In genomic region chr12:57182918-57183575, GRCh38 we compare ENCODE assay signal across 8 cellular contexts. TPM values are rescaled to one million over a fixed set of nuclear protein-coding genes. Genes with fewer than 3 reads are reported as not detected.
DNase-seq lines count a peak whose midpoint lies in the region; ATAC-seq and TF ChIP-seq lines count a peak whose summit lies in the region.

No MANE protein-coding gene starts in this region.

- H3K27ac ChIP-seq in CD4-positive, alpha-beta T cell (ENCODE audit: low read depth, low read length), result no peak overlapping the region
- H3K27ac ChIP-seq in endodermal cell (ENCODE audit: low read depth, low read length), result no peak overlapping the region

- no peaks in the 10 kb centered on the region for H3K4me1 Mint-ChIP-seq in CD4-positive, alpha-beta T cell (ENCODE audit: low read depth)
- peaks cover 3% of the 10 kb centered on the region for H3K4me1 Mint-ChIP-seq in endodermal cell
- peaks cover 8% of the 10 kb centered on the region for H3K4me1 Mint-ChIP-seq in stimulated activated effector memory CD8-positive, alpha-beta T cell treated with anti-CD3 and anti-CD28 coated beads, Interleukin-12 subunit alpha, Interleukin-12 subunit beta, amount 100 ng/mL, for 72 hours

- no peaks in the 10 kb centered on the region for H3K4me1 ChIP-seq in endodermal cell (ENCODE audit: control insufficient read depth, insufficient read depth, low read length)

- ATAC-seq in CD4-positive, alpha-beta T cell (ENCODE audit: poor library complexity), result peak; percentile 100
- ATAC-seq in GM19397 (IDR thresholded peaks at IDR 0.05; ENCODE audit: unreplicated experiment), result peak; percentile 80
- ATAC-seq in HG03521 (IDR thresholded peaks at IDR 0.05; ENCODE audit: unreplicated experiment), result peak; percentile 76
- peak; percentile 85 for ATAC-seq in stimulated activated effector memory CD8-positive, alpha-beta T cell treated with anti-CD3 and anti-CD28 coated beads, Interleukin-12 subunit alpha, Interleukin-12 subunit beta, amount 100 ng/mL, for 72 hours

- H3K27me3 ChIP-seq in CD4-positive, alpha-beta T cell (ENCODE audit: control insufficient read depth, insufficient read depth, low read length), result no peaks in the 10 kb centered on the region
- no peaks in the 10 kb centered on the region for H3K27me3 ChIP-seq in endodermal cell (ENCODE audit: control insufficient read depth, insufficient read depth, low read length, poor library complexity, severe bottlenecking)

- POLR2A ChIA-PET in CD4-positive, alpha-beta T cell (lab: Charles Lee), result interaction anchor here (0.6 to 1.0 kb wide), 4 partner anchors 55 to 114 kb away, joined by 3 to 6 read pairs (median 4); partner anchors contain the start of genes LRP1 and STAT6

- H3K27ac Mint-ChIP-seq in CD4-positive, alpha-beta T cell, result no peak overlapping the region
- H3K27ac Mint-ChIP-seq in endodermal cell, result peak overlapping the region; percentile 69
- H3K27ac Mint-ChIP-seq in stimulated activated effector memory CD8-positive, alpha-beta T cell treated with anti-CD3 and anti-CD28 coated beads, Interleukin-12 subunit alpha, Interleukin-12 subunit beta, amount 100 ng/mL, for 72 hours, result no peak overlapping the region

- peaks cover 53% of the 10 kb centered on the region for H3K36me3 ChIP-seq in endodermal cell (ENCODE audit: control insufficient read depth, insufficient read depth, low read length)

- no peak overlapping the region for H3K4me3 ChIP-seq in endodermal cell (ENCODE audit: low read length)

- H3K9me3 ChIP-seq in CD4-positive, alpha-beta T cell (ENCODE audit: control insufficient read depth, low read length), result no peaks in the 10 kb centered on the region
- no peaks in the 10 kb centered on the region for H3K9me3 ChIP-seq in endodermal cell (ENCODE audit: control insufficient read depth, low read length)

- peak; percentile 66 to 85 (median 77) for DNase-seq in CD4-positive, alpha-beta T cell
- DNase-seq in NCI-H774 (lab: John Stamatoyannopoulos, UW) (peak; percentile 74), endodermal cell (peak; percentile 97), myocyte (ENCODE audit: low read depth) (peak; percentile 72)
- DNase-seq in activated CD8-positive, alpha-beta memory T cell treated with anti-CD3 and anti-CD28 coated beads for 1 hour (ENCODE audit: extremely low read depth in 1 of 2, low read depth in 1 of 2), result peak; percentile 41 to 62
- DNase-seq in stimulated activated effector memory CD8-positive, alpha-beta T cell treated with anti-CD3 and anti-CD28 coated beads, Interleukin-12 subunit alpha, Interleukin-12 subunit beta, amount 100 ng/mL, for 72 hours (ENCODE audit: low spot score in 2 of 2), result peak; percentile 81 to 92

- no peaks in the 10 kb centered on the region for H3K27me3 Mint-ChIP-seq in CD4-positive, alpha-beta T cell
- H3K27me3 Mint-ChIP-seq in endodermal cell (ENCODE audit: insufficient read depth), result no peaks in the 10 kb centered on the region

- intact Hi-C loops in CD4-positive, alpha-beta T cell (cut with DNase I, micrococcal nuclease), result loop anchor here (1.0 to 5.0 kb wide), 5 partner anchors 59 to 426 kb away; partner anchors contain the start of gene ZBTB39 (in 2 of the 2)

- 72 to 78% methylated on average over 6 to 13 of the region's 13 CpGs for WGBS in endodermal cell (ENCODE audit: insufficient coverage in 1 of 2, insufficient read length in 1 of 2), 2 experiments

- peak; percentile 80 for TF ChIP-seq CTCF in CD4-positive, alpha-beta T cell (IDR thresholded peaks at IDR 0.05)
- peak; percentile 91 for TF ChIP-seq CTCF in endodermal cell (conservative IDR thresholded peaks at IDR 0.05)

- H3K36me3 Mint-ChIP-seq in CD4-positive, alpha-beta T cell (ENCODE audit: low read depth), result no peaks in the 10 kb centered on the region
- H3K36me3 Mint-ChIP-seq in endodermal cell (ENCODE audit: low read depth), result peaks cover 61% of the 10 kb centered on the region
- H3K36me3 Mint-ChIP-seq in stimulated activated effector memory CD8-positive, alpha-beta T cell treated with anti-CD3 and anti-CD28 coated beads, Interleukin-12 subunit alpha, Interleukin-12 subunit beta, amount 100 ng/mL, for 72 hours, result no peaks in the 10 kb centered on the region

- H3K9me3 Mint-ChIP-seq in CD4-positive, alpha-beta T cell, result no peaks in the 10 kb centered on the region
- no peaks in the 10 kb centered on the region for H3K9me3 Mint-ChIP-seq in endodermal cell
- H3K9me3 Mint-ChIP-seq in stimulated activated effector memory CD8-positive, alpha-beta T cell treated with anti-CD3 and anti-CD28 coated beads, Interleukin-12 subunit alpha, Interleukin-12 subunit beta, amount 100 ng/mL, for 72 hours, result no peaks in the 10 kb centered on the region

- H3K9ac ChIP-seq in endodermal cell (ENCODE audit: extremely low read depth, low read length, poor library complexity, severe bottlenecking), result no peak overlapping the region

- no peak overlapping the region for H3K4me3 Mint-ChIP-seq in CD4-positive, alpha-beta T cell
- no peak overlapping the region for H3K4me3 Mint-ChIP-seq in endodermal cell
- H3K4me3 Mint-ChIP-seq in stimulated activated effector memory CD8-positive, alpha-beta T cell treated with anti-CD3 and anti-CD28 coated beads, Interleukin-12 subunit alpha, Interleukin-12 subunit beta, amount 100 ng/mL, for 72 hours, result no peak overlapping the region

- CTCF ChIA-PET in CD4-positive, alpha-beta T cell (lab: Charles Lee), result interaction anchor here (0.6 to 4.4 kb wide), 10 partner anchors 9 to 123 kb away, joined by 3 to 63 read pairs (median 4); partner anchors contain the start of genes LRP1 and STAT6

RNA-seq across cellular contexts. Expression of gene NXPH4, which starts 33.5 kb away (rescaled TPM):
- total RNA-seq in CD4-positive, alpha-beta T cell, result not detected
- total RNA-seq in endodermal cell, result 1 to 10 TPM in 1 of 2 donors, under 1 TPM in 1; 0.31 to 1.1 TPM
- polyA plus RNA-seq in endodermal cell (2013, experiment 1 of 2), result 7.8 TPM
- polyA plus RNA-seq in endodermal cell (2013, experiment 2 of 2), result 6.4 TPM
- total RNA-seq in myocyte, result 2.4 and 4.3 TPM in 2 replicates
- 5.5 TPM for polyA plus RNA-seq in myocyte (2012)

RNA-seq across cellular contexts. Expression of gene LRP1-AS, which starts 35.6 kb away (rescaled TPM):
- total RNA-seq in CD4-positive, alpha-beta T cell, result not detected
- total RNA-seq in endodermal cell, result not detected
- polyA plus RNA-seq in endodermal cell (2013, experiment 1 of 2), result not detected
- not detected for polyA plus RNA-seq in endodermal cell (2013, experiment 2 of 2)
- not detected in 2 replicates for total RNA-seq in myocyte
- polyA plus RNA-seq in myocyte (2012), result 0.77 TPM

RNA-seq across cellular contexts. Expression of gene SHMT2, which starts 46.5 kb away (rescaled TPM):
- total RNA-seq in CD4-positive, alpha-beta T cell, result 10 to 100 TPM; 21.3 to 22.2 TPM
- total RNA-seq in endodermal cell (100 to 1,000 TPM in 1 of 2 donors, 10 to 100 TPM in 1; 76.7 to 134 TPM), myocyte (147 and 153 TPM in 2 replicates)
- polyA plus RNA-seq in endodermal cell (2013, experiment 1 of 2), result 141 TPM
- 96.2 TPM for polyA plus RNA-seq in endodermal cell (2013, experiment 2 of 2)
- polyA plus RNA-seq in myocyte (2012), result 292 TPM

RNA-seq across cellular contexts. Expression of gene LRP1, which starts 54.8 kb away (rescaled TPM):
- 1 to 10 TPM; 6.6 to 8.5 TPM for total RNA-seq in CD4-positive, alpha-beta T cell
- total RNA-seq in endodermal cell (10 to 100 TPM; 74.5 to 87.7 TPM), myocyte (40.0 and 53.8 TPM in 2 replicates)
- 42.2 TPM for polyA plus RNA-seq in endodermal cell (2013, experiment 1 of 2)
- polyA plus RNA-seq in endodermal cell (2013, experiment 2 of 2), result 43.6 TPM
- polyA plus RNA-seq in myocyte (2012), result 703 TPM
